ENCODE assay signal across 22 cellular contexts in the genomic region with DNA sequence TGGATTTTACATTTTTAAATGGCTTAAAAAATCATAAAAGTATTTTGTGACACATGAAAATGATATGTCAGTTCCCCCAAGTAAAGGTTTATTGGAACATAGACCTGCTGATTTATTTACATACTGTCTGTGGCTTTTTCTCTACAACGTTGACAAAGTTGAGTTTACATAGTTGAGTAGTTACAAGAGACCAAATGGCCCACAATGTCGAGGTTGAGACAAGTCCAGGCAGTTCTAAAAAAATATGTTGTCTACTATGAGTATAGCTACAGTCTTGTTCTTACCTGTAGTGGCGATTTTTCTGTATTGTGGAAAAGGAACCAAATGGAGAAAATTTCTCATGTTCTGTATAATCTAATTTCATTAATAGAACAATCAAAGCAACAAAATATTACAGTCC.
A peak's percentile ranks its signal among the peaks of the same experiment; 100 is the strongest.
DNase-seq lines count a peak whose midpoint lies in the region; TF ChIP-seq lines count a peak whose summit lies in the region.
"Had no signal": no experiment of that assay in that cellular context is flagged by ENCODE, and none has a peak within 500 bp of the region (broad histone marks: within the 10 kb centered on the region; RNA-seq: fewer than 3 reads in every experiment).

No MANE protein-coding gene starts in this region.

- H2AFZ ChIP-seq in mammary epithelial cell (ENCODE audit: low read depth, low read length) (no peak overlapping the region), smooth muscle cell (ENCODE audit: low read depth) (no peak overlapping the region)

- H4K20me1 ChIP-seq in mammary epithelial cell (ENCODE audit: insufficient read depth, low read length) (no peaks in the 10 kb centered on the region), smooth muscle cell (ENCODE audit: low read depth) (no peaks in the 10 kb centered on the region)

- no TSS peak for BruUV-seq in mammary epithelial cell (replicated peaks; lab: Mats Ljungman, UMichigan)

- H3K4me3 ChIP-seq in mammary epithelial cell (replicated peaks in 1 of 3; ENCODE audit: insufficient read depth in 1 of 3, low read depth in 2 of 3, low read length in 3 of 3), result peak overlapping the region in 2 of 3 experiments; percentile 13 to 21
- no peak overlapping the region for H3K4me3 ChIP-seq in breast epithelium
- H3K4me3 ChIP-seq in epithelial cell of esophagus (ENCODE audit: low read length), result no peak overlapping the region
- no peak overlapping the region for H3K4me3 ChIP-seq in smooth muscle cell

- H3K27me3 ChIP-seq in mammary epithelial cell (ENCODE audit: insufficient read depth, low read length), result no peaks in the 10 kb centered on the region
- no peaks in the 10 kb centered on the region for H3K27me3 ChIP-seq in breast epithelium
- H3K27me3 ChIP-seq in smooth muscle cell (ENCODE audit: low read depth), result no peaks in the 10 kb centered on the region
- H3K27me3 ChIP-seq: BE2C had no signal

- CTCF ChIA-PET in mammary epithelial cell (lab: Charles Lee; ENCODE audit: low non-redundant PET), result no interaction called here

- H3K4me1 ChIP-seq in mammary epithelial cell (ENCODE audit: insufficient read depth, low read length) (peaks cover 14% of the 10 kb centered on the region), breast epithelium (no peaks in the 10 kb centered on the region), smooth muscle cell (ENCODE audit: low read depth) (peaks cover 8% of the 10 kb centered on the region)

- in situ Hi-C loops in mammary epithelial cell (cut with MboI; ENCODE audit: low sequenced_read_pairs in 2 of 2), result no loop called here

- H3K4me2 ChIP-seq in mammary epithelial cell (ENCODE audit: insufficient read depth, low read depth, low read length) (peak overlapping the region; percentile 73), smooth muscle cell (no peak overlapping the region)

- DNase-seq in DMS79 treated with DMSO at 0.1 percent for 48 hours (lab: John Stamatoyannopoulos, UW) (peak; percentile 43), DMS79 (lab: John Stamatoyannopoulos, UW) (no peak), mammary epithelial cell (peak; percentile 87), breast epithelium (ENCODE audit: low spot score in 2 of 2) (no peak), epithelial cell of esophagus (ENCODE audit: low read depth) (peak; percentile 88), smooth muscle cell (lab: John Stamatoyannopoulos, UW; ENCODE audit: unreplicated experiment) (no peak), HUDEP-2 (lab: John Stamatoyannopoulos, UW; ENCODE audit: unreplicated experiment in 76 of 76) (no peak)
- no peak for DNase-seq in activated CD8-positive, alpha-beta memory T cell treated with anti-CD3 and anti-CD28 coated beads for 24 hours
- DNase-seq: BE2C; CD8-positive, alpha-beta memory T cell; DMS 273 treated with DMSO at 0.1 percent for 48 hours; DND-41; Karpas-422; NCI-H1092; NCI-H1436 treated with DMSO at 0.1 percent for 48 hours; NCI-H187 treated with DMSO at 0.1 percent for 48 hours; NCI-H2107; NCI-H2227 treated with DMSO at 0.1 percent for 48 hours; NCI-H524 treated with DMSO at 0.1 percent for 48 hours; SHP77 treated with DMSO at 0.1 percent for 48 hours had no signal

- H3F3A ChIP-seq in smooth muscle cell (ENCODE audit: low read depth), result no peaks in the 10 kb centered on the region

- H3K9ac ChIP-seq in mammary epithelial cell (ENCODE audit: insufficient read depth, low read length) (no peak overlapping the region), smooth muscle cell (ENCODE audit: low read depth) (no peak overlapping the region)

- H3K27ac ChIP-seq in mammary epithelial cell (ENCODE audit: insufficient read depth, low read depth, low read length), result peak overlapping the region; percentile 29
- H3K27ac ChIP-seq in breast epithelium, result no peak overlapping the region
- peak overlapping the region; percentile 40 for H3K27ac ChIP-seq in smooth muscle cell (ENCODE audit: low read depth)
- H3K27ac ChIP-seq: 22Rv1, RWPE1 had no signal

- H3K79me2 ChIP-seq in mammary epithelial cell (ENCODE audit: insufficient read depth, low read length) (no peaks in the 10 kb centered on the region), smooth muscle cell (ENCODE audit: low read depth) (no peaks in the 10 kb centered on the region)

- intact Hi-C loops in mammary epithelial cell (cut with micrococcal nuclease) (loop anchor here (2.0 kb wide), 1 partner anchor 161 kb away; no protein-coding TSS in a partner anchor), breast epithelium (cut with DNase I; ENCODE audit: low total_unique reads) (no loop called here)

- H3K9me3 ChIP-seq in mammary epithelial cell (replicated peaks; ENCODE audit: insufficient read depth, low read length) (no peaks in the 10 kb centered on the region), breast epithelium (peaks cover 0 to under 1% of the 10 kb centered on the region in 2 donors), smooth muscle cell (replicated peaks; ENCODE audit: low read depth) (no peaks in the 10 kb centered on the region)
- H3K9me3 ChIP-seq: BE2C had no signal

- dilution Hi-C loops in mammary epithelial cell (cut with HindIII; ENCODE audit: low sequenced_read_pairs), result no loop called here

- H3K36me3 ChIP-seq in mammary epithelial cell (ENCODE audit: insufficient read depth, low read length), result no peaks in the 10 kb centered on the region
- H3K36me3 ChIP-seq in breast epithelium, result no peaks in the 10 kb centered on the region
- H3K36me3 ChIP-seq in smooth muscle cell (ENCODE audit: low read depth), result no peaks in the 10 kb centered on the region
- H3K36me3 ChIP-seq: BE2C had no signal

- TF ChIP-seq POLR2A in breast epithelium (IDR thresholded peaks at IDR 0.05), result no peak

- TF ChIP-seq CTCF in mammary epithelial cell (conservative IDR thresholded peaks at IDR 0.05 in 1 of 2, IDR thresholded peaks at IDR 0.05 in 1 of 2; ENCODE audit: extremely low read depth in 1 of 2, insufficient read depth in 1 of 2, low read depth in 1 of 2, low read length in 2 of 2) (no peak), breast epithelium (IDR thresholded peaks at IDR 0.05) (no peak), epithelial cell of esophagus (IDR thresholded peaks at IDR 0.05; ENCODE audit: insufficient read depth, low read depth, low read length, missing control alignments) (no peak), smooth muscle cell (IDR thresholded peaks at IDR 0.05; ENCODE audit: borderline replicate concordance, insufficient read depth, poor library complexity, severe bottlenecking) (no peak)

- 3% methylated on average over 3 of the region's 3 CpGs for WGBS in mammary epithelial cell (ENCODE audit: low coverage, missing lambda C conversion rate)
- 72% methylated on average over 3 of the region's 3 CpGs for WGBS in smooth muscle cell (ENCODE audit: low lambda C conversion rate)

Comparison
In these comparisons a context has a peak if more than half of its experiments do, and no peak if none do; other contexts are left out.
1. DNase-seq: peak in DMS79 treated with DMSO at 0.1 percent for 48 hours (single experiment), mammary epithelial cell (single experiment) and epithelial cell of esophagus (single experiment); none in DMS79 (single experiment), breast epithelium (0 of 2), smooth muscle cell (single experiment), activated CD8-positive, alpha-beta memory T cell treated with anti-CD3 and anti-CD28 coated beads for 24 hours (single experiment) and HUDEP-2 (0 of 76).
2. H3K27ac ChIP-seq: peak in mammary epithelial cell (single experiment) and smooth muscle cell (single experiment); none in breast epithelium (0 of 2).
3. H3K4me3 ChIP-seq: peak in mammary epithelial cell (2 of 3); none in breast epithelium (0 of 3), epithelial cell of esophagus (single experiment) and smooth muscle cell (single experiment).